1 cellular context compared by ENCODE assay signal in the genomic region with DNA sequence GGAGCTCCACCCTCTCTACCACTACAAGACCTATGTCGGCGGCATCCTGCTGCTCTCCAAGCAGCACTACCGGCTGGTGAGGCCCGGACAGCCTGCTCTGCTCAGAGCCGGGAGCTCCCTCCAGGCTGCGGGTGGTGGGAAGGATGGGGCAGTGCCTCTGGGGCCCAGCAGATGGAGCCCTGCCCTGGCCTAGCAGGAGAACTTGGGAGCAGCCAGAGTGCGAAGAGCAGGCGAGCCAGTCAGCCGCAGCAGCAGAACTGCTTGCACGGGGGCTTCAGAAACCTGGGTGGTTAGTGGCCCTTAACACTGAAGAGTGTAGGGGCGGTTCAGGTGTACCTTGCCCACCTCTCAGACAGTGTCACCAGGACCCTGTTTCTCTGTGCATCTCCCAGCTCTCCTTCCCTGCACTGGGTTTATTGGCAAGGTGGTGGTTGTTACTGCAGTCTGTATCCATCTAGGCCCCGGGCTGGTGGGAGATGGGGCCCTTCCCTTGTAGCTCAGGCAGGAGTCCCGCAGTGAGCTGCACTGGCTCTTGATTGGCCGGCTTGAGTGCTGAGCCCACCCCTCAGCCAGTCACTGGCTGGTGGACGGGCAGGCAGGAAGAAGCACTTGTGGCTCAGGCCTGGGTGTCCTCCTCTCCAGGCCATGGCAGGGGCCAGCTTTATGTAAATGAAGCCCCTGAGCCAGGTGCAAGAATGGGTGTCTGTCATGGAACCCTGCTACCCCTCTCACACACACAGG.
TF ChIP-seq lines count a peak whose summit lies in the region.

No MANE protein-coding gene starts in this region.

TF ChIP-seq in endothelial cell of umbilical vein, 7 proteins besides CTCF, POLR2A, EP300 and RAD21:
- TF ChIP-seq EZH2 (IDR thresholded peaks at IDR 0.05; ENCODE audit: borderline replicate concordance, low read depth, low read length, severe bottlenecking) (no peak), FOS (IDR thresholded peaks at IDR 0.05; ENCODE audit: borderline replicate concordance, insufficient read depth, low read length) (no peak), GATA2 (IDR thresholded peaks at IDR 0.05; ENCODE audit: insufficient read depth, insufficient read length, low read depth, low read length) (no peak), POLR2AphosphoS5 (IDR thresholded peaks at IDR 0.05; ENCODE audit: insufficient read depth, low read depth, low read length) (no peak), JUN (IDR thresholded peaks at IDR 0.05; ENCODE audit: borderline replicate concordance, insufficient read depth, insufficient read length, low read depth) (no peak), MYC (IDR thresholded peaks at IDR 0.05; ENCODE audit: low read depth, low read length) (no peak)
- TF ChIP-seq, protein P1, sequence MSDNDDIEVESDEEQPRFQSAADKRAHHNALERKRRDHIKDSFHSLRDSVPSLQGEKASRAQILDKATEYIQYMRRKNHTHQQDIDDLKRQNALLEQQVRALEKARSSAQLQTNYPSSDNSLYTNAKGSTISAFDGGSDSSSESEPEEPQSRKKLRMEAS (IDR thresholded peaks at IDR 0.05; ENCODE audit: insufficient read depth, insufficient read length), result no peak
